In genomic region chr2:10346929-10347558, GRCh38 we compare ENCODE assay signal across 2 cellular contexts.
TF ChIP-seq lines count a peak whose summit lies in the region.

No MANE protein-coding gene starts in this region.

TF ChIP-seq in SK-N-SH, 30 proteins besides CTCF, POLR2A, EP300 and RAD21:
- no peak for TF ChIP-seq ELF1 (IDR thresholded peaks at IDR 0.05)
- TF ChIP-seq CHD2 (IDR thresholded peaks at IDR 0.05; ENCODE audit: low read length, partially characterized antibody): no peak
- TF ChIP-seq FOXM1 (IDR thresholded peaks at IDR 0.05; ENCODE audit: low read depth): no peak
- no peak for TF ChIP-seq FOXJ3 (CRISPR knock-in tag; IDR thresholded peaks at IDR 0.05)
- TF ChIP-seq, protein P1, sequence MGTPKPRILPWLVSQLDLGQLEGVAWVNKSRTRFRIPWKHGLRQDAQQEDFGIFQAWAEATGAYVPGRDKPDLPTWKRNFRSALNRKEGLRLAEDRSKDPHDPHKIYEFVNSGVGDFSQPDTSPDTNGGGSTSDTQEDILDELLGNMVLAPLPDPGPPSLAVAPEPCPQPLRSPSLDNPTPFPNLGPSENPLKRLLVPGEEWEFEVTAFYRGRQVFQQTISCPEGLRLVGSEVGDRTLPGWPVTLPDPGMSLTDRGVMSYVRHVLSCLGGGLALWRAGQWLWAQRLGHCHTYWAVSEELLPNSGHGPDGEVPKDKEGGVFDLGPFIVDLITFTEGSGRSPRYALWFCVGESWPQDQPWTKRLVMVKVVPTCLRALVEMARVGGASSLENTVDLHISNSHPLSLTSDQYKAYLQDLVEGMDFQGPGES (IDR thresholded peaks at IDR 0.05; ENCODE audit: low read depth, low read length): no peak
- no peak for TF ChIP-seq SIN3A (IDR thresholded peaks at IDR 0.05; ENCODE audit: borderline replicate concordance, low read depth, low read length)
- TF ChIP-seq, protein P2, sequence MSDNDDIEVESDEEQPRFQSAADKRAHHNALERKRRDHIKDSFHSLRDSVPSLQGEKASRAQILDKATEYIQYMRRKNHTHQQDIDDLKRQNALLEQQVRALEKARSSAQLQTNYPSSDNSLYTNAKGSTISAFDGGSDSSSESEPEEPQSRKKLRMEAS (IDR thresholded peaks at IDR 0.05; ENCODE audit: low read depth): no peak
- no peak for TF ChIP-seq GABPA (IDR thresholded peaks at IDR 0.05; ENCODE audit: low read depth)
- TF ChIP-seq NRF1 (IDR thresholded peaks at IDR 0.05; ENCODE audit: low read depth, low read length): no peak
- no peak for TF ChIP-seq TEAD4 (IDR thresholded peaks at IDR 0.05; ENCODE audit: borderline replicate concordance, insufficient read depth)
- TF ChIP-seq RFX5 (IDR thresholded peaks at IDR 0.05; ENCODE audit: low read length): no peak
- TF ChIP-seq TAF1 (IDR thresholded peaks at IDR 0.05; ENCODE audit: borderline replicate concordance, low read depth, low read length): no peak
- TF ChIP-seq SMC3 (IDR thresholded peaks at IDR 0.05; ENCODE audit: low read depth, low read length): no peak
- no peak for TF ChIP-seq POLR2AphosphoS5 (IDR thresholded peaks at IDR 0.05; ENCODE audit: low read depth, low read length)
- no peak for TF ChIP-seq MXI1 (IDR thresholded peaks at IDR 0.05; ENCODE audit: low read depth, low read length)
- TF ChIP-seq JUND (IDR thresholded peaks at IDR 0.05): no peak
- TF ChIP-seq, protein P3, sequence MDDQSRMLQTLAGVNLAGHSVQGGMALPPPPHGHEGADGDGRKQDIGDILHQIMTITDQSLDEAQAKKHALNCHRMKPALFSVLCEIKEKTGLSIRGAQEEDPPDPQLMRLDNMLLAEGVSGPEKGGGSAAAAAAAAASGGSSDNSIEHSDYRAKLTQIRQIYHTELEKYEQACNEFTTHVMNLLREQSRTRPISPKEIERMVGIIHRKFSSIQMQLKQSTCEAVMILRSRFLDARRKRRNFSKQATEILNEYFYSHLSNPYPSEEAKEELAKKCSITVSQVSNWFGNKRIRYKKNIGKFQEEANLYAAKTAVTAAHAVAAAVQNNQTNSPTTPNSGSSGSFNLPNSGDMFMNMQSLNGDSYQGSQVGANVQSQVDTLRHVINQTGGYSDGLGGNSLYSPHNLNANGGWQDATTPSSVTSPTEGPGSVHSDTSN (IDR thresholded peaks at IDR 0.05): no peak
- TF ChIP-seq USF1 (IDR thresholded peaks at IDR 0.05; ENCODE audit: borderline replicate concordance, low read depth): no peak

TF ChIP-seq in SK-N-SH treated with all-trans-retinoic acid at 6 μM for 48 hours, 23 proteins besides CTCF, POLR2A, EP300 and RAD21:
- no peak for TF ChIP-seq ZFP3 (CRISPR knock-in tag; IDR thresholded peaks at IDR 0.05)
- TF ChIP-seq, protein P4, sequence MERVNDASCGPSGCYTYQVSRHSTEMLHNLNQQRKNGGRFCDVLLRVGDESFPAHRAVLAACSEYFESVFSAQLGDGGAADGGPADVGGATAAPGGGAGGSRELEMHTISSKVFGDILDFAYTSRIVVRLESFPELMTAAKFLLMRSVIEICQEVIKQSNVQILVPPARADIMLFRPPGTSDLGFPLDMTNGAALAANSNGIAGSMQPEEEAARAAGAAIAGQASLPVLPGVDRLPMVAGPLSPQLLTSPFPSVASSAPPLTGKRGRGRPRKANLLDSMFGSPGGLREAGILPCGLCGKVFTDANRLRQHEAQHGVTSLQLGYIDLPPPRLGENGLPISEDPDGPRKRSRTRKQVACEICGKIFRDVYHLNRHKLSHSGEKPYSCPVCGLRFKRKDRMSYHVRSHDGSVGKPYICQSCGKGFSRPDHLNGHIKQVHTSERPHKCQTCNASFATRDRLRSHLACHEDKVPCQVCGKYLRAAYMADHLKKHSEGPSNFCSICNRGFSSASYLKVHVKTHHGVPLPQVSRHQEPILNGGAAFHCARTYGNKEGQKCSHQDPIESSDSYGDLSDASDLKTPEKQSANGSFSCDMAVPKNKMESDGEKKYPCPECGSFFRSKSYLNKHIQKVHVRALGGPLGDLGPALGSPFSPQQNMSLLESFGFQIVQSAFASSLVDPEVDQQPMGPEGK (CRISPR knock-in tag; IDR thresholded peaks at IDR 0.05; ENCODE audit: borderline replicate concordance): no peak
- no peak for TF ChIP-seq ZNF565 (CRISPR knock-in tag; conservative IDR thresholded peaks at IDR 0.05; ENCODE audit: low read depth)
- no peak for TF ChIP-seq TOX (CRISPR knock-in tag; IDR thresholded peaks at IDR 0.05; ENCODE audit: borderline replicate concordance)
- no peak for TF ChIP-seq GLIS3 (CRISPR knock-in tag; IDR thresholded peaks at IDR 0.05)
- TF ChIP-seq PPARA (CRISPR knock-in tag; IDR thresholded peaks at IDR 0.05; ENCODE audit: borderline replicate concordance): no peak
- TF ChIP-seq OSR1 (CRISPR knock-in tag; IDR thresholded peaks at IDR 0.05): no peak
- no peak for TF ChIP-seq ZNF8 (CRISPR knock-in tag; IDR thresholded peaks at IDR 0.05)
- no peak for TF ChIP-seq ZNF70 (CRISPR knock-in tag; IDR thresholded peaks at IDR 0.05)
- no peak for TF ChIP-seq CSDC2 (CRISPR knock-in tag; IDR thresholded peaks at IDR 0.05)
- no peak for TF ChIP-seq RARB (CRISPR knock-in tag; IDR thresholded peaks at IDR 0.05)
- TF ChIP-seq POU6F1 (CRISPR knock-in tag; IDR thresholded peaks at IDR 0.05; ENCODE audit: borderline replicate concordance, low read depth): no peak
- no peak for TF ChIP-seq ARNTL (CRISPR knock-in tag; IDR thresholded peaks at IDR 0.05; ENCODE audit: borderline replicate concordance, low read depth)
- TF ChIP-seq ZC3H10 (CRISPR knock-in tag; IDR thresholded peaks at IDR 0.05): no peak
- no peak for TF ChIP-seq BACH2 (CRISPR knock-in tag; IDR thresholded peaks at IDR 0.05; ENCODE audit: borderline replicate concordance)
- no peak for TF ChIP-seq ISL1 (CRISPR knock-in tag; IDR thresholded peaks at IDR 0.05)
- TF ChIP-seq, protein P5, sequence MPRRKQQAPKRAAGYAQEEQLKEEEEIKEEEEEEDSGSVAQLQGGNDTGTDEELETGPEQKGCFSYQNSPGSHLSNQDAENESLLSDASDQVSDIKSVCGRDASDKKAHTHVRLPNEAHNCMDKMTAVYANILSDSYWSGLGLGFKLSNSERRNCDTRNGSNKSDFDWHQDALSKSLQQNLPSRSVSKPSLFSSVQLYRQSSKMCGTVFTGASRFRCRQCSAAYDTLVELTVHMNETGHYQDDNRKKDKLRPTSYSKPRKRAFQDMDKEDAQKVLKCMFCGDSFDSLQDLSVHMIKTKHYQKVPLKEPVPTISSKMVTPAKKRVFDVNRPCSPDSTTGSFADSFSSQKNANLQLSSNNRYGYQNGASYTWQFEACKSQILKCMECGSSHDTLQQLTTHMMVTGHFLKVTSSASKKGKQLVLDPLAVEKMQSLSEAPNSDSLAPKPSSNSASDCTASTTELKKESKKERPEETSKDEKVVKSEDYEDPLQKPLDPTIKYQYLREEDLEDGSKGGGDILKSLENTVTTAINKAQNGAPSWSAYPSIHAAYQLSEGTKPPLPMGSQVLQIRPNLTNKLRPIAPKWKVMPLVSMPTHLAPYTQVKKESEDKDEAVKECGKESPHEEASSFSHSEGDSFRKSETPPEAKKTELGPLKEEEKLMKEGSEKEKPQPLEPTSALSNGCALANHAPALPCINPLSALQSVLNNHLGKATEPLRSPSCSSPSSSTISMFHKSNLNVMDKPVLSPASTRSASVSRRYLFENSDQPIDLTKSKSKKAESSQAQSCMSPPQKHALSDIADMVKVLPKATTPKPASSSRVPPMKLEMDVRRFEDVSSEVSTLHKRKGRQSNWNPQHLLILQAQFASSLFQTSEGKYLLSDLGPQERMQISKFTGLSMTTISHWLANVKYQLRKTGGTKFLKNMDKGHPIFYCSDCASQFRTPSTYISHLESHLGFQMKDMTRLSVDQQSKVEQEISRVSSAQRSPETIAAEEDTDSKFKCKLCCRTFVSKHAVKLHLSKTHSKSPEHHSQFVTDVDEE (CRISPR knock-in tag; IDR thresholded peaks at IDR 0.05): no peak
- TF ChIP-seq SNAI2 (CRISPR knock-in tag; IDR thresholded peaks at IDR 0.05): no peak
- no peak for TF ChIP-seq ZFP30 (CRISPR knock-in tag; IDR thresholded peaks at IDR 0.05)
- no peak for TF ChIP-seq CREB5 (CRISPR knock-in tag; IDR thresholded peaks at IDR 0.05; ENCODE audit: low read depth)
TF ChIP-seq in SK-N-SH treated with all-trans-retinoic acid at 6 μM for 48 hours: peak in this region for 0.
